In genomic region chr10:8061274-8062211, GRCh38 we compare ENCODE assay signal across 10 cellular contexts. TPM values are rescaled to one million over a fixed set of nuclear protein-coding genes. Genes with fewer than 3 reads are reported as not detected.
DNase-seq lines count a peak whose midpoint lies in the region; ATAC-seq and TF ChIP-seq lines count a peak whose summit lies in the region.
"Had no signal": no experiment of that assay in that cellular context is flagged by ENCODE, and none has a peak within 500 bp of the region (broad histone marks: within the 10 kb centered on the region; RNA-seq: fewer than 3 reads in every experiment).

No MANE protein-coding gene starts in this region.

- no peaks in the 10 kb centered on the region for H3K27me3 Mint-ChIP-seq in CD4-positive, alpha-beta memory T cell
- no peaks in the 10 kb centered on the region for H3K27me3 Mint-ChIP-seq in natural killer cell (ENCODE audit: low read depth in 2 of 2)

- no peaks in the 10 kb centered on the region for H3K79me1 ChIP-seq in IMR-90 (ENCODE audit: low read depth in 1 of 2, low read length in 2 of 2)

- no peak overlapping the region for H2BK120ac ChIP-seq in IMR-90 (ENCODE audit: low read depth, low read length)

- no peak overlapping the region for H2BK15ac ChIP-seq in IMR-90 (ENCODE audit: low read depth, low read length)

- ATAC-seq in IMR-90 (ENCODE audit: low read depth) (no peak), natural killer cell (peak; percentile 62 to 83 (median 76)), gastroesophageal sphincter (no peak)

- H3K27ac ChIP-seq in CD4-positive, alpha-beta memory T cell (ENCODE audit: low read depth, low read length): peak overlapping the region; percentile 83
- no peak overlapping the region for H3K27ac ChIP-seq in IMR-90 (ENCODE audit: insufficient read depth, low read length)
- no peak overlapping the region for H3K27ac ChIP-seq in gastroesophageal sphincter
- H3K27ac ChIP-seq: dorsolateral prefrontal cortex had no signal

- peak overlapping the region; percentile 57 to 58 for H3K4me3 ChIP-seq in CD4-positive, alpha-beta memory T cell (ENCODE audit: low read length in 2 of 2)
- no peak overlapping the region for H3K4me3 ChIP-seq in IMR-90 (ENCODE audit: insufficient read depth, low read depth, low read length)
- no peak overlapping the region for H3K4me3 ChIP-seq in gastroesophageal sphincter
- H3K4me3 ChIP-seq: dorsolateral prefrontal cortex had no signal

- peaks cover 56 to 97% (median 80%) of the 10 kb centered on the region in 4 donors for H3K4me1 Mint-ChIP-seq in CD4-positive, alpha-beta memory T cell
- peaks cover 89 to 90% of the 10 kb centered on the region in 2 donors for H3K4me1 Mint-ChIP-seq in natural killer cell

- peaks cover 49% of the 10 kb centered on the region for H3K36me3 ChIP-seq in CD4-positive, alpha-beta memory T cell (ENCODE audit: insufficient read depth, low read length)
- H3K36me3 ChIP-seq in IMR-90 (ENCODE audit: control insufficient read depth, insufficient read depth, low read length) (no peaks in the 10 kb centered on the region), gastroesophageal sphincter (no peaks in the 10 kb centered on the region)

- TF ChIP-seq POLR2A in IMR-90 (IDR thresholded peaks at IDR 0.05; ENCODE audit: low read depth, low read length) (no peak), gastroesophageal sphincter (IDR thresholded peaks at IDR 0.05) (no peak)

- peak; percentile 64 to 80 (median 69) for DNase-seq in CD4-positive, alpha-beta memory T cell
- no peak for DNase-seq in IMR-90
- DNase-seq in activated gamma-delta T cell treated with anti-CD3 and anti-CD28 coated beads, Interleukin-2, amount 50 U/mL, for 16 hours (ENCODE audit: low read depth): peak; percentile 49
- peak; percentile 60 for DNase-seq in natural killer cell
- no peak for DNase-seq in CD1c-positive myeloid dendritic cell (ENCODE audit: extremely low spot score)
- no peak for DNase-seq in amniotic stem cell (lab: John Stamatoyannopoulos, UW)
- no peak for DNase-seq in NCI-H1436 (lab: John Stamatoyannopoulos, UW)

- no peak overlapping the region for H3K4me2 ChIP-seq in IMR-90 (ENCODE audit: low read depth, low read length)

- no peak overlapping the region for H2BK5ac ChIP-seq in IMR-90 (ENCODE audit: low read depth, low read length, poor library complexity, severe bottlenecking)

- no peaks in the 10 kb centered on the region for H3K27me3 ChIP-seq in CD4-positive, alpha-beta memory T cell (ENCODE audit: insufficient read depth, low read length)
- H3K27me3 ChIP-seq in IMR-90 (ENCODE audit: control insufficient read depth, insufficient read depth, low read length) (peaks cover 62% of the 10 kb centered on the region), gastroesophageal sphincter (peaks cover 91% of the 10 kb centered on the region)

- no peak overlapping the region for H3K9ac ChIP-seq in IMR-90 (ENCODE audit: low read depth, low read length)

- BruUV-seq in IMR-90 (replicated peaks; lab: Mats Ljungman, UMichigan): no TSS peak

- peak overlapping the region; percentile 93 to 99 (median 97) for H3K27ac Mint-ChIP-seq in CD4-positive, alpha-beta memory T cell
- peak overlapping the region; percentile 86 to 98 for H3K27ac Mint-ChIP-seq in natural killer cell

- no peak overlapping the region for H3K4ac ChIP-seq in IMR-90 (ENCODE audit: low read depth, low read length)

- intact Hi-C loops in CD4-positive, alpha-beta memory T cell (cut with micrococcal nuclease): loop anchor here (2.0 kb wide), 1 partner anchor 183 kb away; no protein-coding TSS in a partner anchor
- intact Hi-C loops in IMR-90 (cut with micrococcal nuclease) (no loop called here), natural killer cell (cut with micrococcal nuclease) (no loop called here)

- peak overlapping the region; percentile 8 for H2AFZ ChIP-seq in IMR-90 (replicated peaks; ENCODE audit: low read length, poor library complexity)

- H2AK5ac ChIP-seq in IMR-90 (ENCODE audit: low read depth, low read length): no peak overlapping the region

- in situ Hi-C loops in IMR-90 (cut with MboI; ENCODE audit: low sequenced_read_pairs): no loop called here

- no peaks in the 10 kb centered on the region; the same call in 1 of the 2 replicates for H3K9me1 ChIP-seq in IMR-90 (ENCODE audit: insufficient read depth, low read length)

- no peak overlapping the region for H2BK20ac ChIP-seq in IMR-90 (ENCODE audit: low read depth, low read length)

- no peaks in the 10 kb centered on the region for H4K20me1 ChIP-seq in IMR-90 (ENCODE audit: insufficient read depth, low read length)

- H3K14ac ChIP-seq in IMR-90 (replicated peaks; ENCODE audit: low read depth, low read length): no peak overlapping the region

- TF ChIP-seq CTCF in IMR-90 (conservative IDR thresholded peaks at IDR 0.05; ENCODE audit: low read depth, low read length): no peak
- TF ChIP-seq CTCF in natural killer cell (IDR thresholded peaks at IDR 0.05): no peak
- TF ChIP-seq CTCF in gastroesophageal sphincter (IDR thresholded peaks at IDR 0.05): no peak

- CTCF ChIA-PET in CD4-positive, alpha-beta memory T cell (lab: Charles Lee; ENCODE audit: partially characterized antibody): interaction anchor here (1.0 to 4.9 kb wide), 11 partner anchors 9 to 990 kb away, joined by 3 to 37 read pairs (median 4); no protein-coding TSS in a partner anchor
- CTCF ChIA-PET in IMR-90 (lab: Yijun Ruan, JAX): no interaction called here

- H3K4me3 Mint-ChIP-seq in CD4-positive, alpha-beta memory T cell: peak overlapping the region; percentile 94 to 100 (median 98)
- H3K4me3 Mint-ChIP-seq in natural killer cell: peak overlapping the region; percentile 96

- 60% methylated on average over 1 of the region's 17 CpGs; no CpG with 5 or more reads in 1 of the 2 experiments for WGBS in IMR-90 (ENCODE audit: extremely low coverage in 2 of 2, insufficient read length in 1 of 2), 2 experiments
- 73 to 83% methylated on average over 1 to 7 of the region's 17 CpGs for WGBS in gastroesophageal sphincter (ENCODE audit: low coverage in 1 of 2), 2 donors

- H3K23ac ChIP-seq in IMR-90 (ENCODE audit: low read depth, low read length): no peak overlapping the region

- no peak overlapping the region for H4K5ac ChIP-seq in IMR-90 (ENCODE audit: low read depth, low read length)

- POLR2A ChIA-PET in CD4-positive, alpha-beta memory T cell (lab: Charles Lee; ENCODE audit: partially characterized antibody): interaction anchor here (0.7 to 8.5 kb wide), 25 partner anchors 8 to 1036 kb away, joined by 3 to 145 read pairs (median 13); partner anchors contain the start of gene GATA3
- POLR2A ChIA-PET in IMR-90 (lab: Charles Lee; ENCODE audit: unreplicated experiment): no interaction called here

- H3K9me3 Mint-ChIP-seq in CD4-positive, alpha-beta memory T cell: peaks cover 0 to 2% (median 0%) of the 10 kb centered on the region in 8 donors
- H3K9me3 Mint-ChIP-seq in natural killer cell: no peaks in the 10 kb centered on the region

- TF ChIP-seq EP300 in gastroesophageal sphincter (IDR thresholded peaks at IDR 0.05): no peak

- H2AK9ac ChIP-seq in IMR-90 (replicated peaks; ENCODE audit: low read depth, low read length, poor library complexity): no peak overlapping the region

- TF ChIP-seq RAD21 in IMR-90 (IDR thresholded peaks at IDR 0.05; ENCODE audit: low read length): no peak

- no peak overlapping the region for H4K91ac ChIP-seq in IMR-90 (ENCODE audit: insufficient read depth, low read depth, low read length)

- dilution Hi-C loops in IMR-90 (cut with HindIII; ENCODE audit: low sequenced_read_pairs, unreplicated experiment): no loop called here

- peaks cover 91% of the 10 kb centered on the region for H3K4me1 ChIP-seq in CD4-positive, alpha-beta memory T cell (ENCODE audit: insufficient read depth, low read length)
- H3K4me1 ChIP-seq in IMR-90 (ENCODE audit: control insufficient read depth, insufficient read depth, low read length) (0 out of 2 replicates have a peak, but pooled peaks cover 2% of the 10 kb centered on the region), gastroesophageal sphincter (no peaks in the 10 kb centered on the region)

- H3K56ac ChIP-seq in IMR-90 (ENCODE audit: extremely low read depth, insufficient read depth, low read length): no peak overlapping the region

- H3K36me3 Mint-ChIP-seq in CD4-positive, alpha-beta memory T cell: peaks cover 75 to 94% of the 10 kb centered on the region in 2 donors
- peaks cover 21% of the 10 kb centered on the region for H3K36me3 Mint-ChIP-seq in natural killer cell

- no peak overlapping the region for H4K8ac ChIP-seq in IMR-90 (ENCODE audit: low read depth in 2 of 2, low read length in 2 of 2)

- no peaks in the 10 kb centered on the region for H3K9me3 ChIP-seq in CD4-positive, alpha-beta memory T cell (ENCODE audit: control insufficient read depth in 1 of 2, low read length in 2 of 2)
- H3K9me3 ChIP-seq in IMR-90 (ENCODE audit: control insufficient read depth, insufficient read depth, low read length) (no peaks in the 10 kb centered on the region), gastroesophageal sphincter (no peaks in the 10 kb centered on the region)

- H3K18ac ChIP-seq in IMR-90 (ENCODE audit: low read depth, low read length): no peak overlapping the region

TF ChIP-seq in IMR-90, 13 proteins besides CTCF, POLR2A, EP300 and RAD21 (continues in another document):
- TF ChIP-seq NFE2L2 (IDR thresholded peaks at IDR 0.05; ENCODE audit: low read depth, low read length) (no peak), RFX5 (IDR thresholded peaks at IDR 0.05; ENCODE audit: low read depth, low read length) (no peak), SMC3 (IDR thresholded peaks at IDR 0.05; ENCODE audit: low read depth, low read length) (no peak), FOS (IDR thresholded peaks at IDR 0.05; ENCODE audit: low read depth, low read length) (no peak), MAFK (IDR thresholded peaks at IDR 0.05; ENCODE audit: low read depth, low read length) (no peak), RCOR1 (IDR thresholded peaks at IDR 0.05; ENCODE audit: insufficient replicate concordance, low read length) (no peak)
- TF ChIP-seq, protein P1, sequence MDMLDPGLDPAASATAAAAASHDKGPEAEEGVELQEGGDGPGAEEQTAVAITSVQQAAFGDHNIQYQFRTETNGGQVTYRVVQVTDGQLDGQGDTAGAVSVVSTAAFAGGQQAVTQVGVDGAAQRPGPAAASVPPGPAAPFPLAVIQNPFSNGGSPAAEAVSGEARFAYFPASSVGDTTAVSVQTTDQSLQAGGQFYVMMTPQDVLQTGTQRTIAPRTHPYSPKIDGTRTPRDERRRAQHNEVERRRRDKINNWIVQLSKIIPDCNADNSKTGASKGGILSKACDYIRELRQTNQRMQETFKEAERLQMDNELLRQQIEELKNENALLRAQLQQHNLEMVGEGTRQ (IDR thresholded peaks at IDR 0.05; ENCODE audit: low read depth, low read length): no peak

RNA-seq across cellular contexts. Expression of gene GATA3, which starts 7.1 kb away (rescaled TPM):
- total RNA-seq in CD4-positive, alpha-beta memory T cell: 10 to 100 TPM; 61.9 to 63.8 TPM
- polyA plus RNA-seq in CD4-positive, alpha-beta memory T cell: 10 to 100 TPM; 64.8 to 79.7 TPM
- total RNA-seq in IMR-90 (2012; rRNA removed) (under 0.01 TPM in 1 of 2 replicates, not detected in the other), natural killer cell (10 to 100 TPM; 50.3 to 92.2 (median 68.8) TPM), gastroesophageal sphincter (under 1 TPM in 1 of 4 donors, not detected in 3; 0.35 TPM)
- polyA plus RNA-seq in IMR-90 (2012; rRNA removed): 0.11 and 0.21 TPM in 2 replicates
- 0.21 TPM in 2 replicates for polyA plus RNA-seq in IMR-90 (2012; cell fraction: cytosol; rRNA removed)
- 0.29 and 0.33 TPM in 2 replicates for polyA plus RNA-seq in IMR-90 (2012; cell fraction: nucleus; rRNA removed; ENCODE audit: low replicate concordance)
- total RNA-seq: LHCN-M2 had no signal

Comparison
In these comparisons a context has a peak if more than half of its experiments do, and no peak if none do; other contexts are left out.
1. DNase-seq: peak in CD4-positive, alpha-beta memory T cell (5 of 5), activated gamma-delta T cell treated with anti-CD3 and anti-CD28 coated beads, Interleukin-2, amount 50 U/mL, for 16 hours (single experiment) and natural killer cell (single experiment); none in IMR-90 (single experiment), CD1c-positive myeloid dendritic cell (single experiment), amniotic stem cell (single experiment) and NCI-H1436 (single experiment).
2. H3K4me3 ChIP-seq: peak in CD4-positive, alpha-beta memory T cell (2 of 2); none in IMR-90 (single experiment) and gastroesophageal sphincter (0 of 2).
3. ATAC-seq: peak in natural killer cell (3 of 3); none in IMR-90 (single experiment) and gastroesophageal sphincter (single experiment).
4. RNA of gene GATA3, which starts 7.1 kb away (total RNA-seq): 50.3 to 92.2 TPM in natural killer cell and 61.9 to 63.8 TPM in CD4-positive, alpha-beta memory T cell; 0.35 TPM in gastroesophageal sphincter and under 0.01 TPM in IMR-90; every median in the first group is over 10 times any median in the second.